ENCODE assay signal across 14 cellular contexts in the genomic region with DNA sequence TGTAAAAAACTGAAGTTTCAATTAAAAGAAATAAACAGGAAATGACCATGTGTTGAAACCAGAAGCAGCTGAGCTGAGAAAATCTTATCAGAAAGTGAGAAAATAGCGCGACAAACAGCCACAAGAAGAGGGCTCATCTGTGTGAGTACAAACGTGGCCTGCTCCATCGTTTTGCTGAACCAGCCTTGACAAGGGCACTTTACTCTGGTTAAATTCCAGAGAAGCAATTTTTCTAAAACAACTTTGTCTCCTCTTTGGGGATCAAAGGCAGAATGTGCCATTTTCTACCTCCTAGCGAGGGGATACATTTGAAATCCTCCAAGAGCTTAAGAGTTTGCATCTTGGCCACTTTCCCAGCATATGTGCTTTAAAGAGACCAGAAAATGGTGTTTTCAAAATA. TPM values are rescaled to one million over a fixed set of nuclear protein-coding genes. Genes with fewer than 3 reads are reported as not detected.
DNase-seq lines count a peak whose midpoint lies in the region; ATAC-seq and TF ChIP-seq lines count a peak whose summit lies in the region.
"Had no signal": no experiment of that assay in that cellular context is flagged by ENCODE, and none has a peak within 500 bp of the region (broad histone marks: within the 10 kb centered on the region; RNA-seq: fewer than 3 reads in every experiment).

No MANE protein-coding gene starts in this region.

- peaks cover 47% of the 10 kb centered on the region for H3K4me1 Mint-ChIP-seq in activated naive CD4-positive, alpha-beta T cell treated with anti-CD3 and anti-CD28 coated beads, Interleukin-2, amount 10 ng/mL, durations not matched to agents 7 days and 5 days
- H3K4me1 Mint-ChIP-seq in activated CD8-positive, alpha-beta T cell treated with anti-CD3 and anti-CD28 coated beads, Interleukin-2, amount 10 ng/mL, durations not matched to agents 7 days and 5 days (ENCODE audit: low read depth): peaks cover 33% of the 10 kb centered on the region
- peaks cover 62% of the 10 kb centered on the region for H3K4me1 Mint-ChIP-seq in stimulated activated effector memory CD8-positive, alpha-beta T cell treated with anti-CD3 and anti-CD28 coated beads, Interleukin-12 subunit alpha, Interleukin-12 subunit beta, amount 100 ng/mL, for 72 hours
- peaks cover 18% of the 10 kb centered on the region for H3K4me1 Mint-ChIP-seq in MCF 10A (ENCODE audit: insufficient read depth, unreplicated experiment)

- peak; percentile 39 for DNase-seq in activated naive CD4-positive, alpha-beta T cell treated with anti-CD3 and anti-CD28 coated beads, Interleukin-2, amount 10 ng/mL, durations not matched to agents 7 days and 5 days
- DNase-seq in activated naive CD4-positive, alpha-beta T cell treated with Interleukin-2 at 50 U/mL for 16 hours: no peak
- DNase-seq in MM.1S: peak; percentile 82
- peak; percentile 34 for DNase-seq in activated CD8-positive, alpha-beta T cell treated with anti-CD3 and anti-CD28 coated beads, Interleukin-2, amount 10 ng/mL, durations not matched to agents 7 days and 5 days
- DNase-seq in stimulated activated effector memory CD8-positive, alpha-beta T cell treated with anti-CD3 and anti-CD28 coated beads, Interleukin-12 subunit alpha, Interleukin-12 subunit beta, amount 100 ng/mL, for 72 hours (ENCODE audit: low spot score in 2 of 2): no peak
- DNase-seq in NCI-H82 (lab: John Stamatoyannopoulos, UW): no peak
- DNase-seq in SKM-1 (lab: John Stamatoyannopoulos, UW; ENCODE audit: unreplicated experiment): no peak
- no peak for DNase-seq in MCF 10A (ENCODE audit: unreplicated experiment)
- DNase-seq: NCI-H510A; stimulated activated CD4-positive, alpha-beta T cell treated with anti-CD3 and anti-CD28 coated beads, Interleukin-12 subunit alpha, Interleukin-12 subunit beta, amount 100 ng/mL, for 4 hours had no signal

- H3K27me3 ChIP-seq in MM.1S (replicated peaks; ENCODE audit: insufficient read depth, low read length): no peaks in the 10 kb centered on the region

- POLR2A ChIA-PET in activated CD8-positive, alpha-beta T cell treated with anti-CD3 and anti-CD28 coated beads, Interleukin-2, amount 10 ng/mL, durations not matched to agents 7 days and 5 days (lab: Charles Lee): no interaction called here
- POLR2A ChIA-PET in MCF 10A (lab: Yijun Ruan, JAX): no interaction called here

- H3K4me2 ChIP-seq in MM.1S (ENCODE audit: low read depth, low read length): peak overlapping the region; percentile 17

- H3K27ac Mint-ChIP-seq in activated naive CD4-positive, alpha-beta T cell treated with anti-CD3 and anti-CD28 coated beads, Interleukin-2, amount 10 ng/mL, durations not matched to agents 7 days and 5 days: peak overlapping the region; percentile 80
- no peak overlapping the region for H3K27ac Mint-ChIP-seq in activated CD8-positive, alpha-beta T cell treated with anti-CD3 and anti-CD28 coated beads, Interleukin-2, amount 10 ng/mL, durations not matched to agents 7 days and 5 days
- H3K27ac Mint-ChIP-seq in stimulated activated effector memory CD8-positive, alpha-beta T cell treated with anti-CD3 and anti-CD28 coated beads, Interleukin-12 subunit alpha, Interleukin-12 subunit beta, amount 100 ng/mL, for 72 hours: peak overlapping the region; percentile 9
- no peak overlapping the region for H3K27ac Mint-ChIP-seq in MCF 10A (ENCODE audit: low read depth, unreplicated experiment)

- H3K36me3 Mint-ChIP-seq in activated naive CD4-positive, alpha-beta T cell treated with anti-CD3 and anti-CD28 coated beads, Interleukin-2, amount 10 ng/mL, durations not matched to agents 7 days and 5 days: no peaks in the 10 kb centered on the region
- H3K36me3 Mint-ChIP-seq in activated CD8-positive, alpha-beta T cell treated with anti-CD3 and anti-CD28 coated beads, Interleukin-2, amount 10 ng/mL, durations not matched to agents 7 days and 5 days (ENCODE audit: low read depth): no peaks in the 10 kb centered on the region
- H3K36me3 Mint-ChIP-seq in stimulated activated effector memory CD8-positive, alpha-beta T cell treated with anti-CD3 and anti-CD28 coated beads, Interleukin-12 subunit alpha, Interleukin-12 subunit beta, amount 100 ng/mL, for 72 hours: peaks cover 4% of the 10 kb centered on the region
- H3K36me3 Mint-ChIP-seq in MCF 10A (ENCODE audit: insufficient read depth, unreplicated experiment): no peaks in the 10 kb centered on the region

- H3K9me3 Mint-ChIP-seq in activated naive CD4-positive, alpha-beta T cell treated with anti-CD3 and anti-CD28 coated beads, Interleukin-2, amount 10 ng/mL, durations not matched to agents 7 days and 5 days: no peaks in the 10 kb centered on the region
- no peaks in the 10 kb centered on the region for H3K9me3 Mint-ChIP-seq in activated CD8-positive, alpha-beta T cell treated with anti-CD3 and anti-CD28 coated beads, Interleukin-2, amount 10 ng/mL, durations not matched to agents 7 days and 5 days (ENCODE audit: insufficient read depth)
- no peaks in the 10 kb centered on the region for H3K9me3 Mint-ChIP-seq in stimulated activated effector memory CD8-positive, alpha-beta T cell treated with anti-CD3 and anti-CD28 coated beads, Interleukin-12 subunit alpha, Interleukin-12 subunit beta, amount 100 ng/mL, for 72 hours
- no peaks in the 10 kb centered on the region for H3K9me3 Mint-ChIP-seq in MCF 10A (ENCODE audit: unreplicated experiment)

- no peak for ATAC-seq in activated CD8-positive, alpha-beta T cell treated with anti-CD3 and anti-CD28 coated beads, Interleukin-2, amount 10 ng/mL, durations not matched to agents 7 days and 5 days
- ATAC-seq in stimulated activated effector memory CD8-positive, alpha-beta T cell treated with anti-CD3 and anti-CD28 coated beads, Interleukin-12 subunit alpha, Interleukin-12 subunit beta, amount 100 ng/mL, for 72 hours: peak; percentile 52
- ATAC-seq: Panc1 had no signal

- H3K27me3 Mint-ChIP-seq in activated naive CD4-positive, alpha-beta T cell treated with anti-CD3 and anti-CD28 coated beads, Interleukin-2, amount 10 ng/mL, durations not matched to agents 7 days and 5 days: peaks cover 11% of the 10 kb centered on the region
- H3K27me3 Mint-ChIP-seq in activated CD8-positive, alpha-beta T cell treated with anti-CD3 and anti-CD28 coated beads, Interleukin-2, amount 10 ng/mL, durations not matched to agents 7 days and 5 days (ENCODE audit: low read depth): no peaks in the 10 kb centered on the region
- H3K27me3 Mint-ChIP-seq in MCF 10A (ENCODE audit: insufficient read depth, unreplicated experiment): no peaks in the 10 kb centered on the region

- H4K20me1 ChIP-seq in MM.1S (ENCODE audit: insufficient read depth, low read length): no peaks in the 10 kb centered on the region

- H3K36me3 ChIP-seq in MM.1S (replicated peaks; ENCODE audit: insufficient read depth, low read length): no peaks in the 10 kb centered on the region
- H3K36me3 ChIP-seq: thoracic aorta had no signal

- H3K27ac ChIP-seq in MM.1S (ENCODE audit: low read length): peak overlapping the region; percentile 76
- H3K27ac ChIP-seq: parathyroid adenoma, thoracic aorta had no signal

- H3K79me2 ChIP-seq in MM.1S (ENCODE audit: low read length): no peaks in the 10 kb centered on the region
- H3K79me2 ChIP-seq: parathyroid adenoma had no signal

- H3K4me3 Mint-ChIP-seq in activated naive CD4-positive, alpha-beta T cell treated with anti-CD3 and anti-CD28 coated beads, Interleukin-2, amount 10 ng/mL, durations not matched to agents 7 days and 5 days: no peak overlapping the region
- no peak overlapping the region for H3K4me3 Mint-ChIP-seq in activated CD8-positive, alpha-beta T cell treated with anti-CD3 and anti-CD28 coated beads, Interleukin-2, amount 10 ng/mL, durations not matched to agents 7 days and 5 days
- no peak overlapping the region for H3K4me3 Mint-ChIP-seq in stimulated activated effector memory CD8-positive, alpha-beta T cell treated with anti-CD3 and anti-CD28 coated beads, Interleukin-12 subunit alpha, Interleukin-12 subunit beta, amount 100 ng/mL, for 72 hours
- H3K4me3 Mint-ChIP-seq in MCF 10A (ENCODE audit: unreplicated experiment): no peak overlapping the region

- no TSS peak for BruUV-seq in MCF 10A (replicated peaks; lab: Mats Ljungman, UMichigan)

- no peaks in the 10 kb centered on the region for H3K9me3 ChIP-seq in MM.1S (replicated peaks; ENCODE audit: insufficient read depth, low read length)
- H3K9me3 ChIP-seq: thoracic aorta had no signal

- peak overlapping the region; percentile 5; the same call in 1 of the 2 replicates for H2AFZ ChIP-seq in MM.1S (ENCODE audit: low read length)
- H2AFZ ChIP-seq: parathyroid adenoma had no signal

- H3K9me2 ChIP-seq in MM.1S (replicated peaks; ENCODE audit: insufficient read depth, low read length): no peaks in the 10 kb centered on the region

- peaks cover 28% of the 10 kb centered on the region for H3F3A ChIP-seq in MM.1S (ENCODE audit: insufficient read depth, low read length)

- H3K4me3 ChIP-seq in MM.1S (ENCODE audit: low read length): no peak overlapping the region
- H3K4me3 ChIP-seq: thoracic aorta had no signal

- H3K4me1 ChIP-seq in MM.1S (ENCODE audit: low read length): peaks cover 30% of the 10 kb centered on the region
- H3K4me1 ChIP-seq: parathyroid adenoma had no signal

- no peak for TF ChIP-seq CTCF in MM.1S (IDR thresholded peaks at IDR 0.05; ENCODE audit: low read length)
- no peak for TF ChIP-seq CTCF in MCF 10A (IDR thresholded peaks at IDR 0.05; ENCODE audit: unreplicated experiment)

- intact Hi-C loops in MCF 10A (cut with micrococcal nuclease): no loop called here

- CTCF ChIA-PET in activated naive CD4-positive, alpha-beta T cell treated with anti-CD3 and anti-CD28 coated beads, Interleukin-2, amount 10 ng/mL, durations not matched to agents 7 days and 5 days (lab: Charles Lee): no interaction called here
- CTCF ChIA-PET in activated CD8-positive, alpha-beta T cell treated with anti-CD3 and anti-CD28 coated beads, Interleukin-2, amount 10 ng/mL, durations not matched to agents 7 days and 5 days (lab: Charles Lee): no interaction called here
- CTCF ChIA-PET in MCF 10A (lab: Yijun Ruan, JAX): interaction anchor here (0.8 kb wide), 1 partner anchor 85 kb away, joined by 3 read pairs; no protein-coding TSS in a partner anchor

- no peak overlapping the region for H3K9ac ChIP-seq in MM.1S (ENCODE audit: low read length)
- H3K9ac ChIP-seq: parathyroid adenoma had no signal

RNA-seq across cellular contexts. Expression of a gene that starts 51.3 kb away (rescaled TPM):
- total RNA-seq in activated CD8-positive, alpha-beta T cell treated with anti-CD3 and anti-CD28 coated beads, Interleukin-2, amount 10 ng/mL, durations not matched to agents 7 days and 5 days: not detected
- not detected in 2 replicates for total RNA-seq in MCF 10A (2022)
- total RNA-seq: endothelial cell of umbilical vein had no signal

Comparison
In these comparisons a context has a peak if more than half of its experiments do, and no peak if none do; other contexts are left out.
1. DNase-seq: peak in activated naive CD4-positive, alpha-beta T cell treated with anti-CD3 and anti-CD28 coated beads, Interleukin-2, amount 10 ng/mL, durations not matched to agents 7 days and 5 days (single experiment), MM.1S (single experiment) and activated CD8-positive, alpha-beta T cell treated with anti-CD3 and anti-CD28 coated beads, Interleukin-2, amount 10 ng/mL, durations not matched to agents 7 days and 5 days (single experiment); none in activated naive CD4-positive, alpha-beta T cell treated with Interleukin-2 at 50 U/mL for 16 hours (single experiment), stimulated activated effector memory CD8-positive, alpha-beta T cell treated with anti-CD3 and anti-CD28 coated beads, Interleukin-12 subunit alpha, Interleukin-12 subunit beta, amount 100 ng/mL, for 72 hours (0 of 2), NCI-H82 (single experiment), SKM-1 (single experiment) and MCF 10A (single experiment).
2. H3K27ac Mint-ChIP-seq: peak in activated naive CD4-positive, alpha-beta T cell treated with anti-CD3 and anti-CD28 coated beads, Interleukin-2, amount 10 ng/mL, durations not matched to agents 7 days and 5 days (single experiment) and stimulated activated effector memory CD8-positive, alpha-beta T cell treated with anti-CD3 and anti-CD28 coated beads, Interleukin-12 subunit alpha, Interleukin-12 subunit beta, amount 100 ng/mL, for 72 hours (single experiment); none in activated CD8-positive, alpha-beta T cell treated with anti-CD3 and anti-CD28 coated beads, Interleukin-2, amount 10 ng/mL, durations not matched to agents 7 days and 5 days (single experiment) and MCF 10A (single experiment).